Comparison of ENCODE assay signal across 8 cellular contexts in the genomic region with DNA sequence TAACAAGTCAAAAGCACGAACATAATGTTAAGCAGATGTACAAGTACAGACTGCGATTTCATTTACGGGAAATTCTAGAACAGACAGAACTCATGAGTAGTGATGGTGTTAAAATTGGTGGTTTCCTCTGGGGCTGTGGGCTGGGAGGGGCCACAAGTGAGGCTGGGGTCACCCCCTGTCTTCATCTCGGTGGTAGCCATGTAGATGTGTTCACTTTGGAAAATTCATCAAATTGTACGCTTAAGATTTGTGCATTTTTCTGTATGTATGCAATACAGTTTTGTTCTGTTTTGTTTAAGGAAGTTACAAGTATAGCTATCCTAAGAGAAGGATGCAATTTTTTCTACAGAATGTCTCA. TPM values are rescaled to one million over a fixed set of nuclear protein-coding genes. Genes with fewer than 3 reads are reported as not detected.
A peak's percentile ranks its signal among the peaks of the same experiment; 100 is the strongest.
DNase-seq lines count a peak whose midpoint lies in the region.

No MANE protein-coding gene starts in this region.

- H3K27me3 ChIP-seq in effector memory CD4-positive, alpha-beta T cell (replicated peaks; ENCODE audit: control insufficient read depth, insufficient read depth, low read length, poor library complexity, severe bottlenecking) = no peaks in the 10 kb centered on the region
- H3K27me3 ChIP-seq in neuron (ENCODE audit: insufficient read depth, low read length) = no peaks in the 10 kb centered on the region

- peak; percentile 49 for DNase-seq in GF-D8 (lab: John Stamatoyannopoulos, UW)
- no peak for DNase-seq in Jurkat, Clone E6-1 (ENCODE audit: low read depth, low spot score)
- DNase-seq in effector memory CD4-positive, alpha-beta T cell = no peak
- DNase-seq in stimulated activated CD4-positive, alpha-beta T cell treated with anti-CD3 and anti-CD28 coated beads, Interleukin-2, amount 100 ng/mL, for 48 hours = no peak
- no peak for DNase-seq in occipital lobe (lab: John Stamatoyannopoulos, UW)
- DNase-seq in SIG-M5 treated with dmso at 0.1 percent for 504 hours (lab: John Stamatoyannopoulos, UW; ENCODE audit: unreplicated experiment) = no peak
- DNase-seq in DMS153 (lab: John Stamatoyannopoulos, UW) = no peak

- H3K36me3 ChIP-seq in effector memory CD4-positive, alpha-beta T cell (ENCODE audit: control insufficient read depth, insufficient read depth, low read length) = peaks cover 7% of the 10 kb centered on the region
- peaks cover 13% of the 10 kb centered on the region for H3K36me3 ChIP-seq in neuron (ENCODE audit: insufficient read depth, low read length)

- no peaks in the 10 kb centered on the region for H3K9me3 ChIP-seq in effector memory CD4-positive, alpha-beta T cell (ENCODE audit: control insufficient read depth, low read length)
- no peaks in the 10 kb centered on the region for H3K9me3 ChIP-seq in neuron (ENCODE audit: low read length)

- peak overlapping the region; percentile 94 for H2AFZ ChIP-seq in neuron (ENCODE audit: low read depth, low read length)

- peaks cover 20% of the 10 kb centered on the region for H3K4me1 ChIP-seq in effector memory CD4-positive, alpha-beta T cell (ENCODE audit: control insufficient read depth, insufficient read depth, low read length, poor library complexity, severe bottlenecking)
- H3K4me1 ChIP-seq in neuron (ENCODE audit: insufficient read depth, low read length) = peaks cover 10% of the 10 kb centered on the region

- peak overlapping the region; percentile 85 for H3K27ac ChIP-seq in effector memory CD4-positive, alpha-beta T cell (ENCODE audit: insufficient read depth, low read length, poor library complexity, severe bottlenecking)

- peak overlapping the region; percentile 79 for H3K4me3 ChIP-seq in Jurkat, Clone E6-1 (ENCODE audit: low read length)
- peak overlapping the region; percentile 94 for H3K4me3 ChIP-seq in effector memory CD4-positive, alpha-beta T cell (ENCODE audit: insufficient read depth, low read depth, low read length, poor library complexity, severe bottlenecking)
- H3K4me3 ChIP-seq in neuron (ENCODE audit: low read length) = peak overlapping the region; percentile 92

RNA-seq across cellular contexts. Expression of a gene that starts 0.5 kb away (rescaled TPM):
- 70.3 TPM for polyA plus RNA-seq in Jurkat, Clone E6-1 (2012; ENCODE audit: insufficient read depth, insufficient read length)
- total RNA-seq in occipital lobe = 12.9 TPM

RNA-seq across cellular contexts. Expression of a gene that starts 44.4 kb away (rescaled TPM):
- polyA plus RNA-seq in Jurkat, Clone E6-1 (2012; ENCODE audit: insufficient read depth, insufficient read length) = 8.7 TPM
- total RNA-seq in occipital lobe = 72.7 TPM
